17 cellular contexts compared by ENCODE assay signal in genomic region chr18:2910261-2910660, GRCh38.
DNase-seq lines count a peak whose midpoint lies in the region; ATAC-seq, FAIRE-seq and TF ChIP-seq lines count a peak whose summit lies in the region.
"Had no signal": no experiment of that assay in that cellular context is flagged by ENCODE, and none has a peak within 500 bp of the region (broad histone marks: within the 10 kb centered on the region; RNA-seq: fewer than 3 reads in every experiment).

No MANE protein-coding gene starts in this region.

- H3K4me1 Mint-ChIP-seq in glutamatergic neuron (ENCODE audit: low read depth, unreplicated experiment) = peaks cover 15% of the 10 kb centered on the region

- H3K27ac ChIP-seq in cardiac muscle cell = peak overlapping the region; percentile 50
- no peak overlapping the region for H3K27ac ChIP-seq in right atrium auricular region
- no peak overlapping the region for H3K27ac ChIP-seq in kidney (ENCODE audit: low read depth in 2 of 2, low read length in 2 of 2)
- H3K27ac ChIP-seq in vagina = no peak overlapping the region

- TF ChIP-seq CTCF in cardiac muscle cell (IDR thresholded peaks at IDR 0.05; ENCODE audit: low read depth, low read length) = no peak
- TF ChIP-seq CTCF in right atrium auricular region (IDR thresholded peaks at IDR 0.05) = no peak
- no peak for TF ChIP-seq CTCF in kidney (IDR thresholded peaks at IDR 0.05; ENCODE audit: borderline replicate concordance, extremely low read depth, insufficient read depth)
- TF ChIP-seq CTCF in vagina (IDR thresholded peaks at IDR 0.05) = no peak
- no peak for TF ChIP-seq CTCF in glutamatergic neuron (IDR thresholded peaks at IDR 0.05; ENCODE audit: partially characterized antibody, unreplicated experiment)

- H3K27me3 ChIP-seq in cardiac muscle cell (no peaks in the 10 kb centered on the region), right atrium auricular region (no peaks in the 10 kb centered on the region), vagina (no peaks in the 10 kb centered on the region)

- FAIRE-seq in kidney (lab: Jason Lieb, UNC) = no peak
- FAIRE-seq: A204.1 had no signal

- ATAC-seq in HG02642 (IDR thresholded peaks at IDR 0.05; ENCODE audit: poor library complexity, unreplicated experiment) = no peak

- H3K4me3 Mint-ChIP-seq in glutamatergic neuron (ENCODE audit: unreplicated experiment) = no peak overlapping the region
- H3K4me3 Mint-ChIP-seq: B cell, CD14-positive monocyte, HFFc6 had no signal

- TF ChIP-seq POLR2A in vagina (IDR thresholded peaks at IDR 0.05) = no peak

- H3K36me3 ChIP-seq in cardiac muscle cell = peaks cover 32% of the 10 kb centered on the region
- peaks cover 13% of the 10 kb centered on the region for H3K36me3 ChIP-seq in right atrium auricular region
- H3K36me3 ChIP-seq in kidney (ENCODE audit: control insufficient read depth in 1 of 2, insufficient read depth in 2 of 2, low read length in 2 of 2) = peaks cover 2 to 7% of the 10 kb centered on the region in 2 donors
- H3K36me3 ChIP-seq in vagina = peaks cover 0 to 23% of the 10 kb centered on the region in 2 donors

- H3K27me3 Mint-ChIP-seq in glutamatergic neuron (ENCODE audit: unreplicated experiment) = peaks cover 16% of the 10 kb centered on the region
- H3K27me3 Mint-ChIP-seq: B cell had no signal

- H3K4me3 ChIP-seq in cardiac muscle cell = no peak overlapping the region
- H3K4me3 ChIP-seq in right atrium auricular region = no peak overlapping the region
- no peak overlapping the region for H3K4me3 ChIP-seq in kidney (ENCODE audit: low read length in 2 of 2)
- H3K4me3 ChIP-seq in vagina = no peak overlapping the region

- H3K9me3 ChIP-seq in cardiac muscle cell (ENCODE audit: low read depth) = no peaks in the 10 kb centered on the region
- H3K9me3 ChIP-seq in right atrium auricular region = no peaks in the 10 kb centered on the region
- H3K9me3 ChIP-seq in kidney (ENCODE audit: control insufficient read depth in 1 of 2, low read length in 2 of 2) = no peaks in the 10 kb centered on the region
- no peaks in the 10 kb centered on the region for H3K9me3 ChIP-seq in vagina
- H3K9me3 ChIP-seq: Caco-2 had no signal

- DNase-seq in cardiac muscle cell (ENCODE audit: low read depth in 1 of 2, low spot score in 1 of 2) (no peak), right atrium auricular region (ENCODE audit: low spot score) (no peak), kidney (peak; percentile 67), posterior vena cava (ENCODE audit: low spot score) (peak; percentile 58), vagina (ENCODE audit: extremely low spot score in 2 of 2) (peak; percentile 55 to 86), NCI-H2227 treated with DMSO at 0.1 percent for 48 hours (lab: John Stamatoyannopoulos, UW) (no peak), glutamatergic neuron (no peak)
- DNase-seq: Caco-2; CD8-positive, alpha-beta memory T cell; DMS53; GF-D8; HCEC 1CT; HFFc6 had no signal

- no peak overlapping the region for H3K9ac ChIP-seq in kidney (ENCODE audit: low read length in 2 of 2)

- intact Hi-C loops in kidney (cut with DNase I) = no loop called here
- intact Hi-C loops in posterior vena cava (cut with DNase I) = loop anchor here in 1 of 2 donors (2.0 kb wide), 1 partner anchor 63 kb away; the partner anchor contains the start of gene EMILIN2
- intact Hi-C loops in vagina (cut with DNase I) = loop anchor here (10.0 kb wide), 1 partner anchor 55 kb away; no protein-coding TSS in a partner anchor

- no peaks in the 10 kb centered on the region for H3K4me1 ChIP-seq in cardiac muscle cell (ENCODE audit: low read depth)
- H3K4me1 ChIP-seq in right atrium auricular region = peaks cover 0 to 27% of the 10 kb centered on the region in 2 donors
- H3K4me1 ChIP-seq in kidney (ENCODE audit: control insufficient read depth in 1 of 2, insufficient read depth in 1 of 2, low read depth in 1 of 2, low read length in 2 of 2) = peaks cover 0 to 2% of the 10 kb centered on the region in 2 donors
- H3K4me1 ChIP-seq in vagina = peaks cover 26% of the 10 kb centered on the region

- H3K27ac Mint-ChIP-seq in glutamatergic neuron (ENCODE audit: unreplicated experiment) = no peak overlapping the region
- H3K27ac Mint-ChIP-seq: B cell had no signal

- H3K36me3 Mint-ChIP-seq in glutamatergic neuron (ENCODE audit: unreplicated experiment) = no peaks in the 10 kb centered on the region

- peaks cover 17% of the 10 kb centered on the region for H3K9me3 Mint-ChIP-seq in glutamatergic neuron (ENCODE audit: unreplicated experiment)
- H3K9me3 Mint-ChIP-seq: CD14-positive monocyte; CD8-positive, alpha-beta memory T cell; HFFc6 had no signal

Comparison
In these comparisons a context has a peak if more than half of its experiments do, and no peak if none do; other contexts are left out.
1. DNase-seq: peak in kidney (single experiment), posterior vena cava (single experiment) and vagina (2 of 2); none in cardiac muscle cell (0 of 2), right atrium auricular region (single experiment), NCI-H2227 treated with DMSO at 0.1 percent for 48 hours (single experiment) and glutamatergic neuron (single experiment).